ENCODE assay signal across 30 cellular contexts in the genomic region with DNA sequence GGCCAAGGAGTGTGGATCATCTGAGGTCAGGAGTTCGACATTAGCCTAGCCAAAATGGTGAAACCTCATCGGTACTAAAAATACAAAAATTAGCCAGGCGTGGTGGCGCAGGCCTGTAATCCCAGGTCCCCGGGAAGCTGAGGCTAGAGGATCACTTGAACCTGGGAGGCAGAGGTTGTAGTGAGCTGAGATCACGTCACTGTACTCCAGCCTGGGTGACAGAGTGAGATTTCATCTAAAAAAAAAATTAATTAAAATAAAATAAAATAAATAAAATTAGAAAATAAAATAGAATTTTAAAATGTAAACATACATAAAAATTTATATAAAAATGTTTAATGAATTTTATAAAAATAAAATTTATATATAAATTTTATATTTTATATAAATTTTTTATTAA.
"Had no signal": no experiment of that assay in that cellular context is flagged by ENCODE, and none has a peak within 500 bp of the region (broad histone marks: within the 10 kb centered on the region; RNA-seq: fewer than 3 reads in every experiment).

No MANE protein-coding gene starts in this region.

- H3K36me3 Mint-ChIP-seq: mesothelial cell of epicardium, naive B cell, natural killer cell had no signal

- H3K36me3 ChIP-seq: left lung, lower lobe of right lung, ovary, prostate gland, sigmoid colon, stomach, thyroid gland, transverse colon, upper lobe of left lung, vagina had no signal

- H3K9me3 ChIP-seq: left lung, lower lobe of right lung, ovary, prostate gland, sigmoid colon, stomach, testis, thyroid gland, transverse colon, upper lobe of left lung, vagina had no signal

- H3K9me3 Mint-ChIP-seq: mesothelial cell of epicardium, naive B cell, natural killer cell, nephron progenitor cell had no signal

- DNase-seq: hippocampal formation; left colon; left lung; lower lobe of right lung; mammary epithelial cell; mesenchymal stem cell; naive B cell; natural killer cell; nephron progenitor cell; ovary; posterior cingulate gyrus; retina; right cardiac atrium; sigmoid colon; stimulated activated CD4-positive, alpha-beta T cell treated with anti-CD3 and anti-CD28 coated beads, Interleukin-1b, Interleukin-23, amount 100 ng/mL, for 48 hours; stimulated activated CD4-positive, alpha-beta T cell treated with anti-CD3 and anti-CD28 coated beads, Interleukin-2, amount 100 ng/mL, for 48 hours; stimulated activated CD4-positive, alpha-beta T cell treated with anti-CD3 and anti-CD28 coated beads, Interleukin-4, amount 100 ng/mL, for 4 hours; stimulated activated CD8-positive, alpha-beta memory T cell treated with anti-CD3 and anti-CD28 coated beads, Interleukin-4, amount 100 ng/mL, for 48 hours; stimulated activated naive CD8-positive, alpha-beta T cell treated with anti-CD3 and anti-CD28 coated beads, Interleukin-15, Interleukin-2, amounts not matched to agents 100 U/mL and 50 U/mL, for 24 hours; stomach; testis; thyroid gland; transverse colon; upper lobe of left lung had no signal

- H3K4me1 ChIP-seq: prostate gland had no signal

- H3K27me3 ChIP-seq: left lung, ovary, sigmoid colon, stomach, testis, thyroid gland, transverse colon, upper lobe of left lung, vagina had no signal

- ATAC-seq: left colon; left lung; lower lobe of right lung; natural killer cell; right cardiac atrium; stimulated activated memory B cell treated with anti-CD40 and anti-IgM and Interleukin-4, amounts not matched to agents 10 μg/mL and 1 μg/mL and 100 μg/mL, for 72 hours; stimulated activated naive CD8-positive, alpha-beta T cell treated with anti-CD3 and anti-CD28 coated beads, Interleukin-15, Interleukin-2, amounts not matched to agents 100 U/mL and 50 U/mL, for 24 hours had no signal

- FAIRE-seq: keratinocyte had no signal

- H3K27ac Mint-ChIP-seq: mesothelial cell of epicardium, naive B cell, natural killer cell, nephron progenitor cell had no signal

- H3K4me3 ChIP-seq: left lung, lower lobe of right lung, ovary, prostate gland, sigmoid colon, smooth muscle cell, stomach, testis, thyroid gland, transverse colon, upper lobe of left lung, vagina had no signal

- H3K4me3 Mint-ChIP-seq: mesothelial cell of epicardium; natural killer cell; nephron progenitor cell; stimulated activated memory B cell treated with anti-CD40 and anti-IgM and Interleukin-4, amounts not matched to agents 10 μg/mL and 1 μg/mL and 100 μg/mL, for 72 hours had no signal

- H3K27ac ChIP-seq: left lung, lower lobe of right lung, ovary, prostate gland, sigmoid colon, stomach, testis, thyroid gland, transverse colon, upper lobe of left lung, vagina had no signal
